Comparison of ENCODE assay signal across 23 cellular contexts in the genomic region with DNA sequence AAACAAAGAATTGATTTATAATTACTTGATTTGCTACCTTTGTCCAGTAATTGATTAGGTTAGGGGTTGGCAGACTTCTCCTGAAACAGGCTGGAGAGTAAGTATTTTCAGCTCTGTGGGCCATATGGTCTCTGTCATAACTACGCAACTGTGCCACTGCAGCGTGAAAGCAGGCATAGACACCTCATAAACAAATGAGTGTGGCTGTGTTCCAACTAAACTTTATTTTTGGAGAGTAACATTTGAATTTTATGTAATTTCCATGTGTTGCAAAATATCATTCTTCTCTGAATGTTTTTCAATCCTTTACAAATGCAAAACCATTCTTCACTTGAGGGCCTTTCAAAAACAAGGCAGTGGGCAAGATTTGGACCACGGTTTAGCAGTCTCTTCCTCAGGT.
DNase-seq lines count a peak whose midpoint lies in the region; ATAC-seq and TF ChIP-seq lines count a peak whose summit lies in the region.
"Had no signal": no experiment of that assay in that cellular context is flagged by ENCODE, and none has a peak within 500 bp of the region (broad histone marks: within the 10 kb centered on the region; RNA-seq: fewer than 3 reads in every experiment).

No MANE protein-coding gene starts in this region.

- ATAC-seq in SK-N-SH treated with all-trans-retinoic acid at 6 μM for 48 hours = no peak
- ATAC-seq: HepG2, Panc1 had no signal

- DNase-seq in Ammon's horn (ENCODE audit: low spot score) = peak; percentile 59
- DNase-seq in NCI-H1694 (lab: John Stamatoyannopoulos, UW) = peak; percentile 21
- DNase-seq in cerebellar cortex (ENCODE audit: low spot score) = peak; percentile 67
- DNase-seq in inferior parietal cortex (ENCODE audit: extremely low spot score) = peak; percentile 74
- no peak for DNase-seq in kidney tubule cell (ENCODE audit: low spot score)
- DNase-seq in SW 1271 (lab: John Stamatoyannopoulos, UW) = no peak
- DNase-seq: AML-193; CD4-positive, alpha-beta memory T cell; COR-L47; DMS79; H7; Kasumi-1; MV-4-11; NCI-H1105; NCI-H1436 treated with DMSO at 0.1 percent for 48 hours; NCI-H2029; NCI-H2227 treated with DMSO at 0.1 percent for 48 hours; NCI-H510A; NCI-H69; SHP77 treated with DMSO at 0.1 percent for 48 hours had no signal

TF ChIP-seq in SK-N-SH treated with all-trans-retinoic acid at 6 μM for 48 hours, 23 proteins besides CTCF, POLR2A, EP300 and RAD21:
- TF ChIP-seq ZNF565 (CRISPR knock-in tag; conservative IDR thresholded peaks at IDR 0.05; ENCODE audit: low read depth) = no peak
- TF ChIP-seq TCF4 (CRISPR knock-in tag; IDR thresholded peaks at IDR 0.05; ENCODE audit: borderline replicate concordance) = no peak
- TF ChIP-seq GLIS3 (CRISPR knock-in tag; IDR thresholded peaks at IDR 0.05) = no peak
- TF ChIP-seq ARNTL (CRISPR knock-in tag; IDR thresholded peaks at IDR 0.05; ENCODE audit: borderline replicate concordance, low read depth) = no peak
- no peak for TF ChIP-seq ZC3H10 (CRISPR knock-in tag; IDR thresholded peaks at IDR 0.05)
- TF ChIP-seq BACH2 (CRISPR knock-in tag; IDR thresholded peaks at IDR 0.05; ENCODE audit: borderline replicate concordance) = no peak

Comparison
In these comparisons a context has a peak if more than half of its experiments do, and no peak if none do; other contexts are left out.
1. DNase-seq: peak in Ammon's horn (single experiment), NCI-H1694 (single experiment), cerebellar cortex (single experiment) and inferior parietal cortex (single experiment); none in kidney tubule cell (single experiment) and SW 1271 (0 of 2).